In the genomic region with DNA sequence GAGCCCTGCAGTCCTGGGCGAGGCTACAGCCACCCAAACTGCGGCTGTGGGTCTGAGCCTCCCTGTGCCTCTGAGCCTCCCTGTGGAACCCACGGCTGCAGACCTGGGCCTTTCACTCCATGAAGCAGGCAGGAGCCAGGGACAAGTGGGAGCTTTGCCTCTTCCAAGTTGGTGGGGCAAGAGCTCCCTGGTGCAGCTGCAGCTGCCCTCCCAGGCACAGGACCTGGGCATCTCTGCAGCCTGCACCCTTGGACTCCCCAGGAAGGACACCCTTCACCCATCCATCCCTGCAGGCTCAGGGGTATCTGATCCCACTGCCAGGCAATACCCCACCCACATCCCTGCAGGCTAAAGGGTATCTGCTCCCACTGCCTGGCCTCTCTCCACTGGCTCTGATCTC, we compare ENCODE assay signal across 35 cellular contexts. TPM values are rescaled to one million over a fixed set of nuclear protein-coding genes. Genes with fewer than 3 reads are reported as not detected.
"Had no signal": no experiment of that assay in that cellular context is flagged by ENCODE, and none has a peak within 500 bp of the region (broad histone marks: within the 10 kb centered on the region; RNA-seq: fewer than 3 reads in every experiment).

No MANE protein-coding gene starts in this region.

- FAIRE-seq: islet of Langerhans, kidney, urothelium cell line had no signal

- H3K27ac Mint-ChIP-seq: immature natural killer cell; mesothelial cell of epicardium; naive B cell; nephron; progenitor cell of endocrine pancreas; stimulated activated naive B cell treated with anti-CD40 and anti-IgM and Interleukin-4, amounts not matched to agents 10 μg/mL and 1 μg/mL and 100 μg/mL, for 72 hours had no signal

- H3K4me3 ChIP-seq: heart left ventricle, left lung, lower lobe of right lung, ovary, right atrium auricular region, right lobe of liver, smooth muscle cell, stomach, testis, thyroid gland, transverse colon, upper lobe of left lung had no signal

- H3K4me1 ChIP-seq: left lung, lower lobe of right lung, right lobe of liver, stomach, thyroid gland, transverse colon, upper lobe of left lung had no signal

- H3K36me3 ChIP-seq: heart left ventricle, left lung, lower lobe of right lung, ovary, right atrium auricular region, right lobe of liver, stomach, thyroid gland, transverse colon, upper lobe of left lung had no signal

- H3K9me3 ChIP-seq: left lung, ovary, right lobe of liver, testis, thyroid gland, transverse colon had no signal

- H3K27me3 ChIP-seq: ovary, right atrium auricular region, right lobe of liver, testis, thyroid gland, upper lobe of left lung had no signal

- H3K27ac ChIP-seq: heart left ventricle, left lung, lower lobe of right lung, ovary, right atrium auricular region, right lobe of liver, stomach, testis, thyroid gland, transverse colon, upper lobe of left lung had no signal

- DNase-seq: hypothalamus; immature natural killer cell; kidney; left colon; left lung; lower lobe of right lung; mammary epithelial cell; naive B cell; ovary; right lobe of liver; stimulated activated CD4-positive, alpha-beta T cell treated with anti-CD3 and anti-CD28 coated beads, Interleukin-1b, Interleukin-23, amount 100 ng/mL, for 48 hours; stimulated activated CD4-positive, alpha-beta T cell treated with anti-CD3 and anti-CD28 coated beads, Interleukin-2, amount 100 ng/mL, for 48 hours; stimulated activated CD4-positive, alpha-beta T cell treated with anti-CD3 and anti-CD28 coated beads, Interleukin-4, amount 100 ng/mL, for 4 hours; stimulated activated CD8-positive, alpha-beta memory T cell treated with anti-CD3 and anti-CD28 coated beads, Interleukin-4, amount 100 ng/mL, for 48 hours; stimulated activated naive B cell treated with anti-CD40 and anti-IgM and Interleukin-4, amounts not matched to agents 10 μg/mL and 1 μg/mL and 100 μg/mL, for 72 hours; stimulated activated naive CD8-positive, alpha-beta T cell treated with anti-CD3 and anti-CD28 coated beads, Interleukin-15, Interleukin-2, amounts not matched to agents 100 U/mL and 50 U/mL, for 24 hours; stomach; testis; thyroid gland; transverse colon had no signal

- H3K4me3 Mint-ChIP-seq: immature natural killer cell; mesothelial cell of epicardium; naive B cell; nephron; neural crest cell; stimulated activated naive B cell treated with anti-CD40 and anti-IgM and Interleukin-4, amounts not matched to agents 10 μg/mL and 1 μg/mL and 100 μg/mL, for 72 hours had no signal

- H3K36me3 Mint-ChIP-seq: immature natural killer cell; mesothelial cell of epicardium; naive B cell; stimulated activated naive B cell treated with anti-CD40 and anti-IgM and Interleukin-4, amounts not matched to agents 10 μg/mL and 1 μg/mL and 100 μg/mL, for 72 hours had no signal

- H3K4me1 Mint-ChIP-seq: immature natural killer cell, naive B cell had no signal

- H3K4me2 ChIP-seq: smooth muscle cell had no signal

- ATAC-seq: heart left ventricle; left colon; left lung; stimulated activated naive B cell treated with anti-CD40 and anti-IgM and Interleukin-4, amounts not matched to agents 10 μg/mL and 1 μg/mL and 100 μg/mL, for 72 hours; stimulated activated naive CD8-positive, alpha-beta T cell treated with anti-CD3 and anti-CD28 coated beads, Interleukin-15, Interleukin-2, amounts not matched to agents 100 U/mL and 50 U/mL, for 24 hours had no signal

RNA-seq across cellular contexts. Expression of a gene that starts 2.3 kb away (rescaled TPM):
- total RNA-seq: heart left ventricle, kidney, left colon, liver, mammary epithelial cell, mesothelial cell of epicardium, mononuclear cell, neural crest cell, ovary, progenitor cell of endocrine pancreas, pulmonary artery endothelial cell, renal cortical epithelial cell, right atrium auricular region, skeletal muscle tissue, stomach, transverse colon had no signal
- polyA plus RNA-seq: heart left ventricle, immature natural killer cell, mammary epithelial cell had no signal

RNA-seq across cellular contexts. Expression of a gene that starts 28.7 kb away (rescaled TPM):
- total RNA-seq: mononuclear cell, neural crest cell, progenitor cell of endocrine pancreas, smooth muscle cell had no signal
- polyA plus RNA-seq: immature natural killer cell, smooth muscle cell had no signal
